In genomic region chr3:181998828-181999227, GRCh38 we compare ENCODE assay signal across 19 cellular contexts.
DNase-seq lines count a peak whose midpoint lies in the region; ATAC-seq and TF ChIP-seq lines count a peak whose summit lies in the region.
"Had no signal": no experiment of that assay in that cellular context is flagged by ENCODE, and none has a peak within 500 bp of the region (broad histone marks: within the 10 kb centered on the region; RNA-seq: fewer than 3 reads in every experiment).

No MANE protein-coding gene starts in this region.

- POLR2A ChIA-PET in activated CD8-positive, alpha-beta T cell treated with anti-CD3 and anti-CD28 coated beads for 36 hours (lab: Charles Lee): interaction anchor here (0.5 kb wide), 1 partner anchor 62 kb away, joined by 3 read pairs; no protein-coding TSS in a partner anchor

- no peaks in the 10 kb centered on the region for H3K4me1 Mint-ChIP-seq in activated CD8-positive, alpha-beta T cell treated with anti-CD3 and anti-CD28 coated beads for 36 hours (ENCODE audit: low read depth)
- H3K4me1 Mint-ChIP-seq: CD14-positive monocyte, T-helper 17 cell had no signal

- intact Hi-C loops in activated CD8-positive, alpha-beta T cell treated with anti-CD3 and anti-CD28 coated beads for 36 hours (cut with micrococcal nuclease): no loop called here

- CTCF ChIA-PET in activated CD8-positive, alpha-beta T cell treated with anti-CD3 and anti-CD28 coated beads for 36 hours (lab: Charles Lee): no interaction called here

- H3K4me3 Mint-ChIP-seq in activated CD8-positive, alpha-beta T cell treated with anti-CD3 and anti-CD28 coated beads for 36 hours: no peak overlapping the region
- H3K4me3 Mint-ChIP-seq: CD14-positive monocyte, T-helper 17 cell had no signal

- DNase-seq in NCI-H774 (lab: John Stamatoyannopoulos, UW): no peak
- DNase-seq in activated CD8-positive, alpha-beta T cell treated with anti-CD3 and anti-CD28 coated beads for 36 hours: no peak
- DNase-seq: COR-L47, GOT3, NCI-H1092, NCI-H187, NCI-H446, Peyer's patch, SHP77, T-helper 17 cell had no signal

- peak overlapping the region; percentile 9 for H3K27ac ChIP-seq in ectodermal cell (ENCODE audit: insufficient read depth, low read depth, low read length, poor library complexity, severe bottlenecking)
- H3K27ac ChIP-seq: KMS-11, Peyer's patch had no signal

- peak; percentile 18 for ATAC-seq in GM18498 (IDR thresholded peaks at IDR 0.05; ENCODE audit: unreplicated experiment)
- peak; percentile 17 for ATAC-seq in GM21526 (IDR thresholded peaks at IDR 0.05; ENCODE audit: low FRiP score, unreplicated experiment)
- ATAC-seq in HG03108 (IDR thresholded peaks at IDR 0.05; ENCODE audit: unreplicated experiment): peak; percentile 8
- ATAC-seq in HG02642 (IDR thresholded peaks at IDR 0.05; ENCODE audit: poor library complexity, unreplicated experiment): no peak
- no peak for ATAC-seq in activated CD8-positive, alpha-beta T cell treated with anti-CD3 and anti-CD28 coated beads for 36 hours
- ATAC-seq in HG03045 (IDR thresholded peaks at IDR 0.05; ENCODE audit: unreplicated experiment): no peak
- ATAC-seq: HepG2, T-helper 17 cell had no signal

- no peaks in the 10 kb centered on the region for H3K9me3 Mint-ChIP-seq in activated CD8-positive, alpha-beta T cell treated with anti-CD3 and anti-CD28 coated beads for 36 hours

- no peaks in the 10 kb centered on the region for H3K27me3 ChIP-seq in ectodermal cell (ENCODE audit: control insufficient read depth, insufficient read depth, low read length, poor library complexity, severe bottlenecking)
- H3K27me3 ChIP-seq: Peyer's patch had no signal

- WGBS in ectodermal cell, 2 experiments: 44 to 60% methylated on average over 4 of the region's 4 CpGs

- no peak overlapping the region for H3K27ac Mint-ChIP-seq in activated CD8-positive, alpha-beta T cell treated with anti-CD3 and anti-CD28 coated beads for 36 hours
- H3K27ac Mint-ChIP-seq: CD14-positive monocyte, T-helper 17 cell had no signal

- TF ChIP-seq CTCF in activated CD8-positive, alpha-beta T cell treated with anti-CD3 and anti-CD28 coated beads for 36 hours (IDR thresholded peaks at IDR 0.05): no peak

- no peaks in the 10 kb centered on the region for H3K36me3 ChIP-seq in ectodermal cell (ENCODE audit: control insufficient read depth, insufficient read depth, low read length)
- H3K36me3 ChIP-seq: Peyer's patch had no signal

- H3K36me3 Mint-ChIP-seq in activated CD8-positive, alpha-beta T cell treated with anti-CD3 and anti-CD28 coated beads for 36 hours (ENCODE audit: low read depth): no peaks in the 10 kb centered on the region
- H3K36me3 Mint-ChIP-seq: CD14-positive monocyte had no signal

- no peak overlapping the region for H3K4me3 ChIP-seq in ectodermal cell (ENCODE audit: insufficient read depth, low read depth, low read length)
- H3K4me3 ChIP-seq: Peyer's patch had no signal

- peaks cover 31% of the 10 kb centered on the region for H3K4me1 ChIP-seq in ectodermal cell (ENCODE audit: control insufficient read depth, insufficient read depth, low read length)
- H3K4me1 ChIP-seq: Peyer's patch had no signal

- no peaks in the 10 kb centered on the region for H3K27me3 Mint-ChIP-seq in activated CD8-positive, alpha-beta T cell treated with anti-CD3 and anti-CD28 coated beads for 36 hours
- H3K27me3 Mint-ChIP-seq: T-helper 17 cell had no signal

- H3K9me3 ChIP-seq in ectodermal cell (ENCODE audit: control insufficient read depth, low read length): no peaks in the 10 kb centered on the region
- H3K9me3 ChIP-seq: Peyer's patch had no signal

Comparison
In these comparisons a context has a peak if more than half of its experiments do, and no peak if none do; other contexts are left out.
1. ATAC-seq: peak in GM18498 (single experiment), GM21526 (single experiment) and HG03108 (single experiment); none in HG02642 (single experiment), activated CD8-positive, alpha-beta T cell treated with anti-CD3 and anti-CD28 coated beads for 36 hours (single experiment) and HG03045 (single experiment).